In genomic region chr2:11933854-11934253, GRCh38 we compare ENCODE assay signal across 12 cellular contexts.
A peak's percentile ranks its signal among the peaks of the same experiment; 100 is the strongest.
DNase-seq lines count a peak whose midpoint lies in the region; ATAC-seq and TF ChIP-seq lines count a peak whose summit lies in the region.
"Had no signal": no experiment of that assay in that cellular context is flagged by ENCODE, and none has a peak within 500 bp of the region (broad histone marks: within the 10 kb centered on the region; RNA-seq: fewer than 3 reads in every experiment).

No MANE protein-coding gene starts in this region.

- no peaks in the 10 kb centered on the region for H3K27me3 Mint-ChIP-seq in GM23338 (ENCODE audit: insufficient read depth, low read depth, poor library complexity)
- no peaks in the 10 kb centered on the region for H3K27me3 Mint-ChIP-seq in stimulated activated naive B cell treated with anti-CD40 and anti-IgM and Interleukin-4, amounts not matched to agents 10 μg/mL and 1 μg/mL and 100 μg/mL, for 72 hours

- no peaks in the 10 kb centered on the region for H4K20me1 ChIP-seq in GM23338 (replicated peaks; ENCODE audit: insufficient read depth)

- no peak overlapping the region for H3K27ac Mint-ChIP-seq in GM23338
- no peak overlapping the region for H3K27ac Mint-ChIP-seq in stimulated activated naive B cell treated with anti-CD40 and anti-IgM and Interleukin-4, amounts not matched to agents 10 μg/mL and 1 μg/mL and 100 μg/mL, for 72 hours

- no peaks in the 10 kb centered on the region for H3K27me3 ChIP-seq in GM23338 (ENCODE audit: insufficient read depth)

- no peaks in the 10 kb centered on the region for H3K36me3 ChIP-seq in GM23338 (ENCODE audit: insufficient read depth)

- H3K4me3 ChIP-seq in GM23338 = no peak overlapping the region

- no peaks in the 10 kb centered on the region for H3K79me2 ChIP-seq in GM23338 (replicated peaks; ENCODE audit: insufficient read depth)

- no peaks in the 10 kb centered on the region for H3K9me3 Mint-ChIP-seq in GM23338
- H3K9me3 Mint-ChIP-seq in stimulated activated naive B cell treated with anti-CD40 and anti-IgM and Interleukin-4, amounts not matched to agents 10 μg/mL and 1 μg/mL and 100 μg/mL, for 72 hours = peaks cover 10% of the 10 kb centered on the region in 2 donors

- peak; percentile 15 for DNase-seq in GM19238 (ENCODE audit: insufficient read length, low spot score)
- no peak for DNase-seq in GM23338 (ENCODE audit: low spot score)
- DNase-seq in stimulated activated naive B cell treated with anti-CD40 and anti-IgM and Interleukin-4, amounts not matched to agents 10 μg/mL and 1 μg/mL and 100 μg/mL, for 72 hours = peak; percentile 4
- DNase-seq in NCI-H2107 (lab: John Stamatoyannopoulos, UW) = no peak
- DNase-seq in Kasumi-1 (lab: John Stamatoyannopoulos, UW) = no peak
- DNase-seq in NCI-H69 (lab: John Stamatoyannopoulos, UW) = no peak
- DNase-seq: Caco-2, NCI-H187, occipital lobe, T1000 had no signal

- H3K4me3 Mint-ChIP-seq in GM23338 = no peak overlapping the region
- H3K4me3 Mint-ChIP-seq in stimulated activated naive B cell treated with anti-CD40 and anti-IgM and Interleukin-4, amounts not matched to agents 10 μg/mL and 1 μg/mL and 100 μg/mL, for 72 hours = no peak overlapping the region

- no peaks in the 10 kb centered on the region for H3K36me3 Mint-ChIP-seq in GM23338 (ENCODE audit: low read depth)
- H3K36me3 Mint-ChIP-seq in stimulated activated naive B cell treated with anti-CD40 and anti-IgM and Interleukin-4, amounts not matched to agents 10 μg/mL and 1 μg/mL and 100 μg/mL, for 72 hours = peaks cover 5 to 6% of the 10 kb centered on the region in 2 donors

- H3K27ac ChIP-seq in GM23338 (ENCODE audit: low read depth) = no peak overlapping the region

- no peak for TF ChIP-seq CTCF in GM23338 (conservative IDR thresholded peaks at IDR 0.05; ENCODE audit: low read depth in 2 of 2)

- no peak overlapping the region for H3K4me2 ChIP-seq in GM23338

- H3K9me2 ChIP-seq in GM23338 (ENCODE audit: insufficient read depth) = no peaks in the 10 kb centered on the region; the same call in 1 of the 2 replicates

- no peaks in the 10 kb centered on the region for H3F3A ChIP-seq in GM23338 (replicated peaks; ENCODE audit: low read depth)

- no peaks in the 10 kb centered on the region for H3K4me1 ChIP-seq in GM23338 (ENCODE audit: insufficient read depth)
- H3K4me1 ChIP-seq: Caco-2 had no signal

- ATAC-seq in GM23338 = no peak
- peak; percentile 71 for ATAC-seq in HG03520 (IDR thresholded peaks at IDR 0.05; ENCODE audit: unreplicated experiment)
- peak; percentile 94 to 97 for ATAC-seq in stimulated activated naive B cell treated with anti-CD40 and anti-IgM and Interleukin-4, amounts not matched to agents 10 μg/mL and 1 μg/mL and 100 μg/mL, for 72 hours (replicated peaks)
- ATAC-seq: left lobe of liver had no signal

- 0 out of 2 replicates have a peak overlapping the region, but pooled peaks have one; percentile 28 for H2AFZ ChIP-seq in GM23338

- no peaks in the 10 kb centered on the region for H3K4me1 Mint-ChIP-seq in GM23338
- H3K4me1 Mint-ChIP-seq in stimulated activated naive B cell treated with anti-CD40 and anti-IgM and Interleukin-4, amounts not matched to agents 10 μg/mL and 1 μg/mL and 100 μg/mL, for 72 hours = peaks cover 21 to 42% of the 10 kb centered on the region in 2 donors

TF ChIP-seq in GM23338, 12 proteins besides CTCF, POLR2A, EP300 and RAD21 (continues in another document):
- TF ChIP-seq STAT1 (IDR thresholded peaks at IDR 0.05; ENCODE audit: unreplicated experiment) = no peak
- TF ChIP-seq EZH2 (IDR thresholded peaks at IDR 0.05; ENCODE audit: low read depth, unreplicated experiment) = no peak
- TF ChIP-seq ZNF331 (CRISPR knock-in tag; IDR thresholded peaks at IDR 0.05; ENCODE audit: low read depth) = no peak
- no peak for TF ChIP-seq NANOG (IDR thresholded peaks at IDR 0.05; ENCODE audit: borderline replicate concordance)
- TF ChIP-seq ETS1 (IDR thresholded peaks at IDR 0.05) = no peak
- TF ChIP-seq CREB1 (CRISPR knock-in tag; IDR thresholded peaks at IDR 0.05; ENCODE audit: low read depth) = no peak
- TF ChIP-seq EZH2phosphoT487 (IDR thresholded peaks at IDR 0.05; ENCODE audit: unreplicated experiment) = no peak
- no peak for TF ChIP-seq ZNF462 (CRISPR knock-in tag; IDR thresholded peaks at IDR 0.05)
- TF ChIP-seq ZNF114 (CRISPR knock-in tag; IDR thresholded peaks at IDR 0.05) = no peak
- TF ChIP-seq JUNB (IDR thresholded peaks at IDR 0.05; ENCODE audit: unreplicated experiment) = no peak
- TF ChIP-seq POLR2AphosphoS5 (IDR thresholded peaks at IDR 0.05; ENCODE audit: low read depth) = no peak

Comparison
In these comparisons a context has a peak if more than half of its experiments do, and no peak if none do; other contexts are left out.
1. DNase-seq: peak in GM19238 (single experiment) and stimulated activated naive B cell treated with anti-CD40 and anti-IgM and Interleukin-4, amounts not matched to agents 10 μg/mL and 1 μg/mL and 100 μg/mL, for 72 hours (single experiment); none in GM23338 (single experiment), NCI-H2107 (single experiment), Kasumi-1 (0 of 2) and NCI-H69 (single experiment).